Comparison of ENCODE assay signal across 8 cellular contexts in the genomic region with DNA sequence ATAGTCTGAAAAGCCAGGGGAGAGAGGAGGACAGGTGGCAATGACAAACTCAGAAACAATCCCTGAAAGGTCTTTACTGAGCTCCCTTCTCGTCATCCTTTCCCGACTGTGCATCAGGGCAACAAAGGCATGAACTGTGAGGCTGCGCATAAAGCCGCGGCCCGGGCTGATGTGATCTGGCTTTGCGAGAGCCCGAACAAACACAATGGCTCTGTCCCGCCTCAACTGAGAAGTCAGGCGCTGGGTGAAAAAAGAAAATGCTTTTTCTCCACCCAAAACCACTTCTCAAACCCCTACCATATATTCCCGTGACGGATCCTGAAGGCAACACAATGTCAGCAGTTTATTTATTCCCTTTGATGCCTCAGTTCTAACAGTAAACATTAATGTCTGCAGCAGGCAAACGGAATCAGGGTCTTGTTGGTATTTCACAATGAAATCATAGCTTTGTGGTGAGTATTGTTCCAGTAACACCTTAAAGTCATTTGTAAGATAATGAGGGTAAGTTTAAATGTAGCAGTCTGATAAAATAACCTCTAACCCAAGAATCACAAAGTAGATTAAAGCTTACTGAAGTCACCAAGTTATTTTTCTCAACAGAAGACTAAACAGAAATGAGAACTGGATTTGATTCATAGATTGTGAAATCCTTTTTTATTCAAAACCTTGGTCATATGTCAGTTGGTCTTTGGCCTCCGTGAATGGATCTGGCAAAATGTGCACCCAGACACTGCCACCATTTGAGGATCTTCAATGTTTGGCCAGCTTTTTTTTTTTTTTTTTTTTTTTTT.
DNase-seq lines count a peak whose midpoint lies in the region; ATAC-seq, FAIRE-seq and TF ChIP-seq lines count a peak whose summit lies in the region.

No MANE protein-coding gene starts in this region.

- FAIRE-seq in bronchial epithelial cell (lab: Jason Lieb, UNC): no peak

- H3K9me3 ChIP-seq in HUES48 (ENCODE audit: control insufficient read depth, insufficient read depth, low read length): no peaks in the 10 kb centered on the region
- H3K9me3 ChIP-seq in skeletal muscle satellite cell (replicated peaks; ENCODE audit: low read length): no peaks in the 10 kb centered on the region
- no peaks in the 10 kb centered on the region for H3K9me3 ChIP-seq in WERI-Rb-1 (ENCODE audit: severe bottlenecking)

- no peaks in the 10 kb centered on the region for H3K27me3 ChIP-seq in HUES48 (ENCODE audit: control insufficient read depth, insufficient read depth, low read length)
- no peaks in the 10 kb centered on the region for H3K27me3 ChIP-seq in bronchial epithelial cell (ENCODE audit: control insufficient read depth, insufficient read depth, low read length)
- no peaks in the 10 kb centered on the region for H3K27me3 ChIP-seq in skeletal muscle satellite cell (ENCODE audit: control insufficient read depth, insufficient read depth, low read length)
- H3K27me3 ChIP-seq in WERI-Rb-1 (ENCODE audit: insufficient read depth, low read depth, severe bottlenecking): no peaks in the 10 kb centered on the region

- H3K27ac ChIP-seq in HUES48 (ENCODE audit: low read depth, low read length) (peak overlapping the region; percentile 57), WERI-Rb-1 (no peak overlapping the region)

- H3K4me1 ChIP-seq in HUES48 (ENCODE audit: control insufficient read depth, insufficient read depth, low read length) (peaks cover 16% of the 10 kb centered on the region), skeletal muscle satellite cell (ENCODE audit: control insufficient read depth, insufficient read depth, low read length) (peaks cover 76% of the 10 kb centered on the region)

- DNase-seq in bronchial epithelial cell (ENCODE audit: low read depth): peak; percentile 44
- DNase-seq in inferior parietal cortex (ENCODE audit: extremely low spot score): peak; percentile 75
- no peak for DNase-seq in WERI-Rb-1
- no peak for DNase-seq in cerebellar nuclear complex (lab: John Stamatoyannopoulos, UW)
- DNase-seq in DMS 273 treated with DMSO at 0.1 percent for 48 hours (lab: John Stamatoyannopoulos, UW): no peak

- H3K9ac ChIP-seq in HUES48 (ENCODE audit: low read depth, low read length) (peak overlapping the region; percentile 5; the same call in 1 of the 2 replicates), skeletal muscle satellite cell (ENCODE audit: low read depth, low read length) (peak overlapping the region; percentile 55)

- H3K4me3 ChIP-seq in HUES48 (ENCODE audit: low read depth, low read length): no peak overlapping the region
- H3K4me3 ChIP-seq in bronchial epithelial cell (ENCODE audit: low read depth, low read length): no peak overlapping the region
- no peak overlapping the region for H3K4me3 ChIP-seq in skeletal muscle satellite cell (ENCODE audit: low read length)
- no peak overlapping the region for H3K4me3 ChIP-seq in WERI-Rb-1 (ENCODE audit: low read depth, low read length)

- TF ChIP-seq CTCF in bronchial epithelial cell (IDR thresholded peaks at IDR 0.05; ENCODE audit: insufficient read depth, low read length, severe bottlenecking) (no peak), WERI-Rb-1 (IDR thresholded peaks at IDR 0.05; ENCODE audit: low read depth, low read length) (no peak)

- H3K36me3 ChIP-seq in HUES48 (ENCODE audit: control insufficient read depth, insufficient read depth, low read length) (peaks cover 6% of the 10 kb centered on the region; the same call in 1 of the 2 replicates), bronchial epithelial cell (ENCODE audit: control insufficient read depth, insufficient read depth, low read length) (no peaks in the 10 kb centered on the region), skeletal muscle satellite cell (ENCODE audit: insufficient read depth, low read length) (no peaks in the 10 kb centered on the region), WERI-Rb-1 (no peaks in the 10 kb centered on the region)

- peak overlapping the region; percentile 69 for H3K4me2 ChIP-seq in skeletal muscle satellite cell (ENCODE audit: low read length)

- ATAC-seq in HG02852 (IDR thresholded peaks at IDR 0.05; ENCODE audit: unreplicated experiment): no peak

Comparison
In these comparisons a context has a peak if more than half of its experiments do, and no peak if none do; other contexts are left out.
1. DNase-seq: peak in bronchial epithelial cell (single experiment) and inferior parietal cortex (single experiment); none in WERI-Rb-1 (single experiment), cerebellar nuclear complex (0 of 2) and DMS 273 treated with DMSO at 0.1 percent for 48 hours (single experiment).